In genomic region chr7:50552921-50553320, GRCh38 we compare ENCODE assay signal across 10 cellular contexts. TPM values are rescaled to one million over a fixed set of nuclear protein-coding genes. Genes with fewer than 3 reads are reported as not detected.
DNase-seq lines count a peak whose midpoint lies in the region; ATAC-seq and TF ChIP-seq lines count a peak whose summit lies in the region.
"Had no signal": no experiment of that assay in that cellular context is flagged by ENCODE, and none has a peak within 500 bp of the region (broad histone marks: within the 10 kb centered on the region; RNA-seq: fewer than 3 reads in every experiment).

No MANE protein-coding gene starts in this region.

- DNase-seq in EH (ENCODE audit: low read depth) (peak; percentile 55), NCI-H226 (peak; percentile 10), colonic mucosa (peak; percentile 19), mesendoderm (peak; percentile 43), BE2C (no peak)
- DNase-seq in stimulated activated CD4-positive, alpha-beta T cell treated with anti-CD3 and anti-CD28 coated beads, Interleukin-4, amount 100 ng/mL, for 4 hours: no peak
- no peak for DNase-seq in natural killer cell treated with Interleukin-12 subunit alpha and Interleukin-12 subunit beta and Interleukin-15 and Interleukin-18, amount 100 ng/mL, for 72 hours (ENCODE audit: low spot score)

- no peaks in the 10 kb centered on the region for H3K79me1 ChIP-seq in mesendoderm (ENCODE audit: low read length)

- no CpG with 5 or more reads among the region's 4 CpGs for WGBS in mesendoderm (ENCODE audit: extremely low coverage, insufficient coverage, low lambda C conversion rate)

- no peak for ATAC-seq in GM21786 (IDR thresholded peaks at IDR 0.05; ENCODE audit: unreplicated experiment)
- ATAC-seq in natural killer cell treated with Interleukin-12 subunit alpha and Interleukin-12 subunit beta and Interleukin-15 and Interleukin-18, amount 100 ng/mL, for 72 hours: no peak

- H2BK5ac ChIP-seq in mesendoderm (ENCODE audit: low read length): no peak overlapping the region

- H3K36me3 ChIP-seq in colonic mucosa: no peaks in the 10 kb centered on the region
- H3K36me3 ChIP-seq in mesendoderm (ENCODE audit: control insufficient read depth, insufficient read depth, low read length): no peaks in the 10 kb centered on the region
- peaks cover 81% of the 10 kb centered on the region for H3K36me3 ChIP-seq in BE2C

- H4K8ac ChIP-seq in mesendoderm (ENCODE audit: low read depth, low read length): no peak overlapping the region

- H3K9ac ChIP-seq in colonic mucosa (ENCODE audit: low read depth in 2 of 2, low read length in 2 of 2) (no peak overlapping the region), mesendoderm (ENCODE audit: low read length) (no peak overlapping the region)

- no peak overlapping the region for H3K27ac Mint-ChIP-seq in natural killer cell treated with Interleukin-12 subunit alpha and Interleukin-12 subunit beta and Interleukin-15 and Interleukin-18, amount 100 ng/mL, for 72 hours

- H3K4me1 ChIP-seq in colonic mucosa (no peaks in the 10 kb centered on the region), mesendoderm (ENCODE audit: control insufficient read depth, low read depth, low read length) (no peaks in the 10 kb centered on the region), BE2C (peaks cover 6% of the 10 kb centered on the region)

- H3K4me3 Mint-ChIP-seq in natural killer cell treated with Interleukin-12 subunit alpha and Interleukin-12 subunit beta and Interleukin-15 and Interleukin-18, amount 100 ng/mL, for 72 hours: no peak overlapping the region

- no peak overlapping the region for H3K4ac ChIP-seq in mesendoderm (ENCODE audit: low read depth, low read length)

- no peaks in the 10 kb centered on the region for H3K36me3 Mint-ChIP-seq in natural killer cell treated with Interleukin-12 subunit alpha and Interleukin-12 subunit beta and Interleukin-15 and Interleukin-18, amount 100 ng/mL, for 72 hours

- no peaks in the 10 kb centered on the region for H3K27me3 ChIP-seq in colonic mucosa
- no peaks in the 10 kb centered on the region for H3K27me3 ChIP-seq in mesendoderm (ENCODE audit: insufficient read depth, low read length, poor library complexity)
- no peaks in the 10 kb centered on the region for H3K27me3 ChIP-seq in BE2C

- no peaks in the 10 kb centered on the region for H3K79me2 ChIP-seq in mesendoderm (ENCODE audit: control insufficient read depth, insufficient read depth, low read length)

- H3K9me3 ChIP-seq in colonic mucosa (no peaks in the 10 kb centered on the region), BE2C (no peaks in the 10 kb centered on the region)

- no peak overlapping the region for H3K4me2 ChIP-seq in mesendoderm (ENCODE audit: low read length)

- no peak overlapping the region for H3K23ac ChIP-seq in mesendoderm (ENCODE audit: low read length)

- H2BK15ac ChIP-seq in mesendoderm (replicated peaks; ENCODE audit: low read depth): no peak overlapping the region

- peaks cover 15 to 27% of the 10 kb centered on the region in 2 donors for H3K27me3 Mint-ChIP-seq in natural killer cell treated with Interleukin-12 subunit alpha and Interleukin-12 subunit beta and Interleukin-15 and Interleukin-18, amount 100 ng/mL, for 72 hours

- intact Hi-C loops in colonic mucosa (cut with DNase I): no loop called here

- TF ChIP-seq CTCF in colonic mucosa (IDR thresholded peaks at IDR 0.05) (no peak), BE2C (IDR thresholded peaks at IDR 0.05; ENCODE audit: low read depth, low read length) (no peak)

- no peaks in the 10 kb centered on the region for H3K4me1 Mint-ChIP-seq in natural killer cell treated with Interleukin-12 subunit alpha and Interleukin-12 subunit beta and Interleukin-15 and Interleukin-18, amount 100 ng/mL, for 72 hours (ENCODE audit: low read depth in 2 of 2)

- H3K4me3 ChIP-seq in colonic mucosa: no peak overlapping the region
- no peak overlapping the region for H3K4me3 ChIP-seq in mesendoderm (ENCODE audit: low read length)
- no peak overlapping the region for H3K4me3 ChIP-seq in BE2C (ENCODE audit: low read depth, low read length)

- H2AK5ac ChIP-seq in mesendoderm (ENCODE audit: low read length): no peak overlapping the region

- H3K27ac ChIP-seq in colonic mucosa (no peak overlapping the region), mesendoderm (ENCODE audit: low read depth, low read length) (no peak overlapping the region)

- no peak overlapping the region for H3K18ac ChIP-seq in mesendoderm (ENCODE audit: low read length)

- no peak overlapping the region for H4K5ac ChIP-seq in mesendoderm (ENCODE audit: low read length)

- H3K9me3 Mint-ChIP-seq in natural killer cell treated with Interleukin-12 subunit alpha and Interleukin-12 subunit beta and Interleukin-15 and Interleukin-18, amount 100 ng/mL, for 72 hours: no peaks in the 10 kb centered on the region

- no peak overlapping the region for H3K56ac ChIP-seq in mesendoderm (ENCODE audit: low read length)

- H2BK120ac ChIP-seq in mesendoderm (ENCODE audit: low read depth, low read length): no peak overlapping the region

RNA-seq across cellular contexts. Expression of gene DDC, which starts 12.3 kb away (rescaled TPM):
- total RNA-seq in colonic mucosa: 10 to 100 TPM; 85.4 to 90.2 TPM
- polyA plus RNA-seq in mesendoderm (2013, experiment 1 of 2): 0.45 TPM
- polyA plus RNA-seq in mesendoderm (2013, experiment 2 of 2): 0.14 TPM
- 50.6 TPM for polyA plus RNA-seq in BE2C (2012; ENCODE audit: insufficient read depth, insufficient read length, low read depth)
- total RNA-seq in natural killer cell treated with Interleukin-12 subunit alpha and Interleukin-12 subunit beta and Interleukin-15 and Interleukin-18, amount 100 ng/mL, for 72 hours: not detected
- total RNA-seq: aorta, NCI-H460 had no signal

Comparison
In these comparisons a context has a peak if more than half of its experiments do, and no peak if none do; other contexts are left out.
1. DNase-seq: peak in EH (single experiment), NCI-H226 (single experiment), colonic mucosa (single experiment) and mesendoderm (single experiment); none in BE2C (single experiment), stimulated activated CD4-positive, alpha-beta T cell treated with anti-CD3 and anti-CD28 coated beads, Interleukin-4, amount 100 ng/mL, for 4 hours (0 of 2) and natural killer cell treated with Interleukin-12 subunit alpha and Interleukin-12 subunit beta and Interleukin-15 and Interleukin-18, amount 100 ng/mL, for 72 hours (single experiment).
2. RNA of gene DDC, which starts 12.3 kb away (total RNA-seq): 85.4 to 90.2 TPM in colonic mucosa; not detected in natural killer cell treated with Interleukin-12 subunit alpha and Interleukin-12 subunit beta and Interleukin-15 and Interleukin-18, amount 100 ng/mL, for 72 hours; every median in the first group is over 10 times any median in the second.